Comparison of ENCODE assay signal across 14 cellular contexts in the genomic region with DNA sequence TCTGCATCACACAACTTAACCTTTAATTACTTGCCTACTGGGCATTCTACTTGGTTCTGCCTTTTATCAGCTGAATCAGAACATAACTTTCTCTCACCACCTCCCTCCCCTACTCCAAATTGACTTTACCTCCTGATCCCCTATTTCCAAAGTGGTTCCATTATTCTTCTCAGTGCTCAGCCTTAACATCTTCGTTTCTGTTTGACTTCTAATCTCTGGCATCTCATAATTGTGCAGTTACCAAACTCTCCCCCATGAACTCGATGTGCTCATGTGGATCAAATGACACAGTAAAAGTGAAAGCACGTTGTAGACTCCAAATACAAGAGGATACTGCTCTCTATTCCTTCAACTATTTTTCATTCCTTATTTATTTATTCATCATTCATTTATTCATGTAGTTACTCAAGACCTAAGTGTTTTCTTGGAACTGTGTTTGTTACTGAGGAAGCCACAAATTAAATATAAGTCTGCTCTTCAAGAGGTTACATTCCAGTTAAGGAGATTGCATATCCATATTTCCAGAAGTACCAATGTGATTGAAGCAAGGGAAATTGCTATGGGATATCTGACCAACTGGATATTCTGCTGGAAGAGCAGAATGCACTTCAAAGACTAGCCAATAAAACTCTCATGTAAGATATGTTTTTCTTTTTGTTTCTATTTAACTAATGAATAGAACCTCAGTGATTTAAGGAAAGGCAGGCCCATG.
DNase-seq lines count a peak whose midpoint lies in the region; TF ChIP-seq lines count a peak whose summit lies in the region.
"Had no signal": no experiment of that assay in that cellular context is flagged by ENCODE, and none has a peak within 500 bp of the region (broad histone marks: within the 10 kb centered on the region; RNA-seq: fewer than 3 reads in every experiment).

No MANE protein-coding gene starts in this region.

- no peaks in the 10 kb centered on the region for H3K27me3 ChIP-seq in PC-9 (ENCODE audit: insufficient read depth, low read depth)
- H3K27me3 ChIP-seq: cardiac muscle cell, spleen had no signal

- POLR2A ChIA-PET in PC-9 (lab: Charles Lee; ENCODE audit: unreplicated experiment) = no interaction called here
- POLR2A ChIA-PET in activated CD4-positive, alpha-beta T cell treated with anti-CD3 and anti-CD28 coated beads, Interleukin-2, amount 10 ng/mL, durations not matched to agents 7 days and 5 days (lab: Charles Lee) = no interaction called here

- no TSS peak for BruUV-seq in PC-9 (replicated peaks; lab: Mats Ljungman, UMichigan)

- H3K4me3 Mint-ChIP-seq in activated CD4-positive, alpha-beta T cell treated with anti-CD3 and anti-CD28 coated beads, Interleukin-2, amount 10 ng/mL, durations not matched to agents 7 days and 5 days = no peak overlapping the region
- H3K4me3 Mint-ChIP-seq: activated T-helper 1 cell treated with anti-CD3 and anti-CD28 coated beads, Interleukin-12 subunit alpha, Interleukin-12 subunit beta, Interleukin-2, Interleukin-4 antibody, amounts not matched to agents 30 ng/mL and 10 ng/mL and 1 ng/mL, durations not matched to agents 14 hours and 24 hours and 36 hours; naive thymus-derived CD8-positive, alpha-beta T cell had no signal

- peak; percentile 20 for DNase-seq in NCI-H510A treated with DMSO at 0.1 percent for 48 hours (lab: John Stamatoyannopoulos, UW)
- no peak for DNase-seq in NCI-H510A (lab: John Stamatoyannopoulos, UW)
- DNase-seq in PC-9 = no peak
- peak; percentile 31 for DNase-seq in fibroblast of pulmonary artery (ENCODE audit: low read depth)
- peak; percentile 41 for DNase-seq in stromal cell of bone marrow (ENCODE audit: low read depth)
- no peak for DNase-seq in NCI-H526 (lab: John Stamatoyannopoulos, UW)
- DNase-seq in mucosa of gallbladder (ENCODE audit: low spot score) = no peak
- DNase-seq in activated CD4-positive, alpha-beta T cell treated with anti-CD3 and anti-CD28 coated beads, Interleukin-2, amount 10 ng/mL, durations not matched to agents 7 days and 5 days = no peak
- DNase-seq: naive thymus-derived CD8-positive, alpha-beta T cell; NCI-H1092 treated with DMSO at 0.1 percent for 48 hours; spleen had no signal

- no peaks in the 10 kb centered on the region for H3K9me3 ChIP-seq in PC-9 (ENCODE audit: insufficient read depth, low read depth)
- H3K9me3 ChIP-seq: spleen had no signal

- intact Hi-C loops in PC-9 (cut with micrococcal nuclease; ENCODE audit: unreplicated experiment) = no loop called here

- no peaks in the 10 kb centered on the region for H3K9me2 ChIP-seq in PC-9 (ENCODE audit: insufficient read depth)

- peaks cover 4% of the 10 kb centered on the region for H3K27me3 Mint-ChIP-seq in activated CD4-positive, alpha-beta T cell treated with anti-CD3 and anti-CD28 coated beads, Interleukin-2, amount 10 ng/mL, durations not matched to agents 7 days and 5 days

- H3K4me3 ChIP-seq in PC-9 = no peak overlapping the region
- no peak overlapping the region for H3K4me3 ChIP-seq in fibroblast of pulmonary artery (replicated peaks; ENCODE audit: low read depth, low read length)
- H3K4me3 ChIP-seq: cardiac muscle cell, spleen had no signal

- no peak for TF ChIP-seq CTCF in PC-9 (conservative IDR thresholded peaks at IDR 0.05)
- no peak for TF ChIP-seq CTCF in fibroblast of pulmonary artery (IDR thresholded peaks at IDR 0.05; ENCODE audit: low read length, missing control alignments)

- H3K4me2 ChIP-seq in PC-9 = peak overlapping the region; percentile 46; the same call in 1 of the 2 replicates

- no peaks in the 10 kb centered on the region for H3K36me3 ChIP-seq in PC-9 (ENCODE audit: low read depth)
- H3K36me3 ChIP-seq: cardiac muscle cell, spleen had no signal

- H3K27ac Mint-ChIP-seq in activated CD4-positive, alpha-beta T cell treated with anti-CD3 and anti-CD28 coated beads, Interleukin-2, amount 10 ng/mL, durations not matched to agents 7 days and 5 days = no peak overlapping the region
- H3K27ac Mint-ChIP-seq: activated T-helper 1 cell treated with anti-CD3 and anti-CD28 coated beads, Interleukin-12 subunit alpha, Interleukin-12 subunit beta, Interleukin-2, Interleukin-4 antibody, amounts not matched to agents 30 ng/mL and 10 ng/mL and 1 ng/mL, durations not matched to agents 14 hours and 24 hours and 36 hours; naive thymus-derived CD8-positive, alpha-beta T cell had no signal

- no peaks in the 10 kb centered on the region for H3K4me1 Mint-ChIP-seq in activated CD4-positive, alpha-beta T cell treated with anti-CD3 and anti-CD28 coated beads, Interleukin-2, amount 10 ng/mL, durations not matched to agents 7 days and 5 days
- H3K4me1 Mint-ChIP-seq: naive thymus-derived CD8-positive, alpha-beta T cell had no signal

- no peaks in the 10 kb centered on the region for H3K4me1 ChIP-seq in PC-9 (replicated peaks; ENCODE audit: insufficient read depth)
- H3K4me1 ChIP-seq: spleen had no signal

- no peaks in the 10 kb centered on the region for H3K79me2 ChIP-seq in PC-9 (ENCODE audit: low read depth)

- no peaks in the 10 kb centered on the region for H3K9me3 Mint-ChIP-seq in activated CD4-positive, alpha-beta T cell treated with anti-CD3 and anti-CD28 coated beads, Interleukin-2, amount 10 ng/mL, durations not matched to agents 7 days and 5 days
- H3K9me3 Mint-ChIP-seq: activated T-helper 1 cell treated with anti-CD3 and anti-CD28 coated beads, Interleukin-12 subunit alpha, Interleukin-12 subunit beta, Interleukin-2, Interleukin-4 antibody, amounts not matched to agents 30 ng/mL and 10 ng/mL and 1 ng/mL, durations not matched to agents 14 hours and 24 hours and 36 hours; naive thymus-derived CD8-positive, alpha-beta T cell had no signal

- CTCF ChIA-PET in PC-9 (lab: Charles Lee) = no interaction called here
- CTCF ChIA-PET in activated CD4-positive, alpha-beta T cell treated with anti-CD3 and anti-CD28 coated beads, Interleukin-2, amount 10 ng/mL, durations not matched to agents 7 days and 5 days (lab: Charles Lee) = no interaction called here

- H3F3A ChIP-seq in PC-9 (ENCODE audit: insufficient read depth, low read depth) = no peaks in the 10 kb centered on the region

- H4K20me1 ChIP-seq in PC-9 (ENCODE audit: insufficient read depth) = no peaks in the 10 kb centered on the region

- peak overlapping the region; percentile 65 for H2AFZ ChIP-seq in PC-9

- H3K27ac ChIP-seq in PC-9 = no peak overlapping the region
- H3K27ac ChIP-seq: cardiac muscle cell, epithelial cell of prostate had no signal

- no peaks in the 10 kb centered on the region for H3K36me3 Mint-ChIP-seq in activated CD4-positive, alpha-beta T cell treated with anti-CD3 and anti-CD28 coated beads, Interleukin-2, amount 10 ng/mL, durations not matched to agents 7 days and 5 days (ENCODE audit: low read depth)
- H3K36me3 Mint-ChIP-seq: naive thymus-derived CD8-positive, alpha-beta T cell had no signal

Comparison
In these comparisons a context has a peak if more than half of its experiments do, and no peak if none do; other contexts are left out.
1. DNase-seq: peak in NCI-H510A treated with DMSO at 0.1 percent for 48 hours (single experiment), fibroblast of pulmonary artery (single experiment) and stromal cell of bone marrow (single experiment); none in NCI-H510A (single experiment), PC-9 (0 of 2), NCI-H526 (0 of 2), mucosa of gallbladder (single experiment) and activated CD4-positive, alpha-beta T cell treated with anti-CD3 and anti-CD28 coated beads, Interleukin-2, amount 10 ng/mL, durations not matched to agents 7 days and 5 days (single experiment).